Comparison of ENCODE assay signal across 1 cellular context in the genomic region with DNA sequence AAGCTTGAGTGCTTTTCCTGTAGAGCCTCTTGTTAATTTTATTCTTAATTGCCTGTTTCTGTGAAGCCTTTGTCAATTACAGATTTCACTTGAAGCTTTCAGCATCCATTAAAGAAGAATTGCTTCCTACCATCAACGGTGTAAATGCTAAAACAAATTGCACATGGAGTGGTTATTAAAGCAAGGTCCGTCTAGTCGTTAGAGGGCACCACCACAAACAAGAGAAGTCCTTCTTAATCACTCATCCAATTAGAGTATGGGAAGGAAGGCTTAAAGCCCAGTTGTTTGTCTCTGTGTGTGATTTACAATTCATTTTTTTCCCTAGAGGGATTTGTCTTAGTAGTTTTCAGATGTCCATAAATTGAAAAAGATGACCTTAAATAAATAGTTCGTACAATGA.
TF ChIP-seq lines count a peak whose summit lies in the region.

No MANE protein-coding gene starts in this region.

TF ChIP-seq in GM23338, 12 proteins besides CTCF, POLR2A, EP300 and RAD21 (continued from another document):
- TF ChIP-seq, protein P1, sequence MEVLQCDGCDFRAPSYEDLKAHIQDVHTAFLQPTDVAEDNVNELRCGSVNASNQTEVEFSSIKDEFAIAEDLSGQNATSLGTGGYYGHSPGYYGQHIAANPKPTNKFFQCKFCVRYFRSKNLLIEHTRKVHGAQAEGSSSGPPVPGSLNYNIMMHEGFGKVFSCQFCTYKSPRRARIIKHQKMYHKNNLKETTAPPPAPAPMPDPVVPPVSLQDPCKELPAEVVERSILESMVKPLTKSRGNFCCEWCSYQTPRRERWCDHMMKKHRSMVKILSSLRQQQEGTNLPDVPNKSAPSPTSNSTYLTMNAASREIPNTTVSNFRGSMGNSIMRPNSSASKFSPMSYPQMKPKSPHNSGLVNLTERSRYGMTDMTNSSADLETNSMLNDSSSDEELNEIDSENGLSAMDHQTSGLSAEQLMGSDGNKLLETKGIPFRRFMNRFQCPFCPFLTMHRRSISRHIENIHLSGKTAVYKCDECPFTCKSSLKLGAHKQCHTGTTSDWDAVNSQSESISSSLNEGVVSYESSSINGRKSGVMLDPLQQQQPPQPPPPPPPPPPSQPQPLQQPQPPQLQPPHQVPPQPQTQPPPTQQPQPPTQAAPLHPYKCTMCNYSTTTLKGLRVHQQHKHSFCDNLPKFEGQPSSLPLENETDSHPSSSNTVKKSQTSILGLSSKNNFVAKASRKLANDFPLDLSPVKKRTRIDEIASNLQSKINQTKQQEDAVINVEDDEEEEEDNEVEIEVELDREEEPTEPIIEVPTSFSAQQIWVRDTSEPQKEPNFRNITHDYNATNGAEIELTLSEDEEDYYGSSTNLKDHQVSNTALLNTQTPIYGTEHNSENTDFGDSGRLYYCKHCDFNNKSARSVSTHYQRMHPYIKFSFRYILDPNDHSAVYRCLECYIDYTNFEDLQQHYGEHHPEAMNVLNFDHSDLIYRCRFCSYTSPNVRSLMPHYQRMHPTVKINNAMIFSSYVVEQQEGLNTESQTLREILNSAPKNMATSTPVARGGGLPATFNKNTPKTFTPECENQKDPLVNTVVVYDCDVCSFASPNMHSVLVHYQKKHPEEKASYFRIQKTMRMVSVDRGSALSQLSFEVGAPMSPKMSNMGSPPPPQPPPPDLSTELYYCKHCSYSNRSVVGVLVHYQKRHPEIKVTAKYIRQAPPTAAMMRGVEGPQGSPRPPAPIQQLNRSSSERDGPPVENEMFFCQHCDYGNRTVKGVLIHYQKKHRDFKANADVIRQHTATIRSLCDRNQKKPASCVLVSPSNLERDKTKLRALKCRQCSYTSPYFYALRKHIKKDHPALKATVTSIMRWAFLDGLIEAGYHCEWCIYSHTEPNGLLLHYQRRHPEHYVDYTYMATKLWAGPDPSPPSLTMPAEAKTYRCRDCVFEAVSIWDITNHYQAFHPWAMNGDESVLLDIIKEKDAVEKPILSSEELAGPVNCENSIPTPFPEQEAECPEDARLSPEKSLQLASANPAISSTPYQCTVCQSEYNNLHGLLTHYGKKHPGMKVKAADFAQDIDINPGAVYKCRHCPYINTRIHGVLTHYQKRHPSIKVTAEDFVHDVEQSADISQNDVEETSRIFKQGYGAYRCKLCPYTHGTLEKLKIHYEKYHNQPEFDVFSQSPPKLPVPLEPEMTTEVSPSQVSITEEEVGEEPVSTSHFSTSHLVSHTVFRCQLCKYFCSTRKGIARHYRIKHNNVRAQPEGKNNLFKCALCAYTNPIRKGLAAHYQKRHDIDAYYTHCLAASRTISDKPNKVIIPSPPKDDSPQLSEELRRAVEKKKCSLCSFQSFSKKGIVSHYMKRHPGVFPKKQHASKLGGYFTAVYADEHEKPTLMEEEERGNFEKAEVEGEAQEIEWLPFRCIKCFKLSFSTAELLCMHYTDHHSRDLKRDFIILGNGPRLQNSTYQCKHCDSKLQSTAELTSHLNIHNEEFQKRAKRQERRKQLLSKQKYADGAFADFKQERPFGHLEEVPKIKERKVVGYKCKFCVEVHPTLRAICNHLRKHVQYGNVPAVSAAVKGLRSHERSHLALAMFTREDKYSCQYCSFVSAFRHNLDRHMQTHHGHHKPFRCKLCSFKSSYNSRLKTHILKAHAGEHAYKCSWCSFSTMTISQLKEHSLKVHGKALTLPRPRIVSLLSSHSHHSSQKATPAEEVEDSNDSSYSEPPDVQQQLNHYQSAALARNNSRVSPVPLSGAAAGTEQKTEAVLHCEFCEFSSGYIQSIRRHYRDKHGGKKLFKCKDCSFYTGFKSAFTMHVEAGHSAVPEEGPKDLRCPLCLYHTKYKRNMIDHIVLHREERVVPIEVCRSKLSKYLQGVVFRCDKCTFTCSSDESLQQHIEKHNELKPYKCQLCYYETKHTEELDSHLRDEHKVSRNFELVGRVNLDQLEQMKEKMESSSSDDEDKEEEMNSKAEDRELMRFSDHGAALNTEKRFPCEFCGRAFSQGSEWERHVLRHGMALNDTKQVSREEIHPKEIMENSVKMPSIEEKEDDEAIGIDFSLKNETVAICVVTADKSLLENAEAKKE (CRISPR knock-in tag; IDR thresholded peaks at IDR 0.05): no peak
- TF ChIP-seq NANOG (IDR thresholded peaks at IDR 0.05; ENCODE audit: borderline replicate concordance) (no peak), STAT1 (IDR thresholded peaks at IDR 0.05; ENCODE audit: unreplicated experiment) (no peak), POLR2AphosphoS5 (IDR thresholded peaks at IDR 0.05; ENCODE audit: low read depth) (no peak), EZH2 (IDR thresholded peaks at IDR 0.05; ENCODE audit: low read depth, unreplicated experiment) (no peak), ZNF331 (CRISPR knock-in tag; IDR thresholded peaks at IDR 0.05; ENCODE audit: low read depth) (no peak)
- TF ChIP-seq, protein P2, sequence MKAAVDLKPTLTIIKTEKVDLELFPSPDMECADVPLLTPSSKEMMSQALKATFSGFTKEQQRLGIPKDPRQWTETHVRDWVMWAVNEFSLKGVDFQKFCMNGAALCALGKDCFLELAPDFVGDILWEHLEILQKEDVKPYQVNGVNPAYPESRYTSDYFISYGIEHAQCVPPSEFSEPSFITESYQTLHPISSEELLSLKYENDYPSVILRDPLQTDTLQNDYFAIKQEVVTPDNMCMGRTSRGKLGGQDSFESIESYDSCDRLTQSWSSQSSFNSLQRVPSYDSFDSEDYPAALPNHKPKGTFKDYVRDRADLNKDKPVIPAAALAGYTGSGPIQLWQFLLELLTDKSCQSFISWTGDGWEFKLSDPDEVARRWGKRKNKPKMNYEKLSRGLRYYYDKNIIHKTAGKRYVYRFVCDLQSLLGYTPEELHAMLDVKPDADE (IDR thresholded peaks at IDR 0.05): no peak
- TF ChIP-seq, protein P3, sequence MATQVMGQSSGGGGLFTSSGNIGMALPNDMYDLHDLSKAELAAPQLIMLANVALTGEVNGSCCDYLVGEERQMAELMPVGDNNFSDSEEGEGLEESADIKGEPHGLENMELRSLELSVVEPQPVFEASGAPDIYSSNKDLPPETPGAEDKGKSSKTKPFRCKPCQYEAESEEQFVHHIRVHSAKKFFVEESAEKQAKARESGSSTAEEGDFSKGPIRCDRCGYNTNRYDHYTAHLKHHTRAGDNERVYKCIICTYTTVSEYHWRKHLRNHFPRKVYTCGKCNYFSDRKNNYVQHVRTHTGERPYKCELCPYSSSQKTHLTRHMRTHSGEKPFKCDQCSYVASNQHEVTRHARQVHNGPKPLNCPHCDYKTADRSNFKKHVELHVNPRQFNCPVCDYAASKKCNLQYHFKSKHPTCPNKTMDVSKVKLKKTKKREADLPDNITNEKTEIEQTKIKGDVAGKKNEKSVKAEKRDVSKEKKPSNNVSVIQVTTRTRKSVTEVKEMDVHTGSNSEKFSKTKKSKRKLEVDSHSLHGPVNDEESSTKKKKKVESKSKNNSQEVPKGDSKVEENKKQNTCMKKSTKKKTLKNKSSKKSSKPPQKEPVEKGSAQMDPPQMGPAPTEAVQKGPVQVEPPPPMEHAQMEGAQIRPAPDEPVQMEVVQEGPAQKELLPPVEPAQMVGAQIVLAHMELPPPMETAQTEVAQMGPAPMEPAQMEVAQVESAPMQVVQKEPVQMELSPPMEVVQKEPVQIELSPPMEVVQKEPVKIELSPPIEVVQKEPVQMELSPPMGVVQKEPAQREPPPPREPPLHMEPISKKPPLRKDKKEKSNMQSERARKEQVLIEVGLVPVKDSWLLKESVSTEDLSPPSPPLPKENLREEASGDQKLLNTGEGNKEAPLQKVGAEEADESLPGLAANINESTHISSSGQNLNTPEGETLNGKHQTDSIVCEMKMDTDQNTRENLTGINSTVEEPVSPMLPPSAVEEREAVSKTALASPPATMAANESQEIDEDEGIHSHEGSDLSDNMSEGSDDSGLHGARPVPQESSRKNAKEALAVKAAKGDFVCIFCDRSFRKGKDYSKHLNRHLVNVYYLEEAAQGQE (IDR thresholded peaks at IDR 0.05; ENCODE audit: unreplicated experiment): no peak
